In the genomic region with DNA sequence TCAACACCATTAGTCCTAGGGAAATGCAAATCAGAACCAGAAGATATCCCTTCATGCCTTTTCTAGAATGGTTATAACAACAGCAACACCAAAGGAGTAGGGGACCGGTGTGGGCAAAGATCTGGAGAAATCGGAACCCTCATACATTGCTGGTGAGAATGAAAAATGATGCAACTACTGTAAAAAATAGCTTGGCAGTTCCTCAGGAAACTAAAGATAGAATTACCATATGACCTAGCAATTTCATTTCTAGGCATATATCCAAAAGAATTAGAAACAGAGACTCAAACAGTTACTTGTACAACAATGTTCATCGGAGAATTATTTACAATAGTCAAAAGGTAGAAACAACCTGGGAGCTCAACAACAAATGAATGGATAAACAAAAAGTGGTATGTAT, we compare ENCODE assay signal across 33 cellular contexts. TPM values are rescaled to one million over a fixed set of nuclear protein-coding genes. Genes with fewer than 3 reads are reported as not detected.
A peak's percentile ranks its signal among the peaks of the same experiment; 100 is the strongest.
DNase-seq lines count a peak whose midpoint lies in the region; ATAC-seq and TF ChIP-seq lines count a peak whose summit lies in the region.
"Had no signal": no experiment of that assay in that cellular context is flagged by ENCODE, and none has a peak within 500 bp of the region (broad histone marks: within the 10 kb centered on the region; RNA-seq: fewer than 3 reads in every experiment).

No MANE protein-coding gene starts in this region.

- POLR2A ChIA-PET in A673 (lab: Charles Lee; ENCODE audit: low non-redundant PET): no interaction called here
- POLR2A ChIA-PET in activated CD8-positive, alpha-beta T cell treated with anti-CD3 and anti-CD28 coated beads, Interleukin-2, amount 10 ng/mL, durations not matched to agents 7 days and 5 days (lab: Charles Lee): no interaction called here

- no TSS peak for BruUV-seq in A673 (replicated peaks; lab: Mats Ljungman, UMichigan)

- DNase-seq in A673 (ENCODE audit: low spot score) (peak; percentile 33), Kasumi-1 (lab: John Stamatoyannopoulos, UW) (peak; percentile 56 to 68), NCI-H69 (lab: John Stamatoyannopoulos, UW) (peak; percentile 42), SIG-M5 treated with dmso at 0.1 percent for 504 hours (lab: John Stamatoyannopoulos, UW; ENCODE audit: unreplicated experiment) (peak; percentile 58), RPMI8226 (no peak), nephron progenitor cell (no peak), T1000 (lab: John Stamatoyannopoulos, UW) (no peak)
- DNase-seq in activated CD8-positive, alpha-beta T cell treated with anti-CD3 and anti-CD28 coated beads, Interleukin-2, amount 10 ng/mL, durations not matched to agents 7 days and 5 days: no peak
- DNase-seq: activated CD4-positive, alpha-beta T cell treated with anti-CD3 and anti-CD28 coated beads for 1 hour; activated CD8-positive, alpha-beta T cell treated with anti-CD3 and anti-CD28 coated beads for 36 hours; activated naive CD4-positive, alpha-beta T cell treated with anti-CD3 and anti-CD28 coated beads, Interleukin-2, amount 50 U/mL, for 16 hours; amygdala; CD4-positive, alpha-beta T cell; effector CD8-positive, alpha-beta T cell; left cardiac atrium; mucosa of descending colon; natural killer cell; NCI-H524 treated with DMSO at 0.1 percent for 48 hours; occipital lobe; right lobe of liver; spleen; stimulated activated CD8-positive, alpha-beta memory T cell treated with anti-CD3 and anti-CD28 coated beads, Interleukin-4, amount 100 ng/mL, for 48 hours; T-helper 17 cell; testis had no signal

- H3K9me3 Mint-ChIP-seq in activated CD8-positive, alpha-beta T cell treated with anti-CD3 and anti-CD28 coated beads, Interleukin-2, amount 10 ng/mL, durations not matched to agents 7 days and 5 days (ENCODE audit: insufficient read depth): peaks cover 6% of the 10 kb centered on the region
- H3K9me3 Mint-ChIP-seq in nephron progenitor cell: peaks cover 15% of the 10 kb centered on the region

- TF ChIP-seq CTCF in A673 (conservative IDR thresholded peaks at IDR 0.05; ENCODE audit: low read depth, low read length) (no peak), nephron progenitor cell (IDR thresholded peaks at IDR 0.05) (no peak)

- H3K27me3 Mint-ChIP-seq in activated CD8-positive, alpha-beta T cell treated with anti-CD3 and anti-CD28 coated beads, Interleukin-2, amount 10 ng/mL, durations not matched to agents 7 days and 5 days (ENCODE audit: low read depth): no peaks in the 10 kb centered on the region
- no peaks in the 10 kb centered on the region for H3K27me3 Mint-ChIP-seq in nephron progenitor cell (ENCODE audit: low read depth, poor library complexity)
- H3K27me3 Mint-ChIP-seq: activated CD8-positive, alpha-beta T cell treated with anti-CD3 and anti-CD28 coated beads for 36 hours; CD4-positive, alpha-beta T cell; stimulated activated naive CD8-positive, alpha-beta T cell treated with anti-CD3 and anti-CD28 coated beads, Interleukin-15, Interleukin-2, amounts not matched to agents 100 ng/mL and 50 ng/mL, for 24 hours; T-helper 17 cell had no signal

- H3K4me3 ChIP-seq in A673 (ENCODE audit: low read depth, low read length, poor library complexity, severe bottlenecking): no peak overlapping the region
- H3K4me3 ChIP-seq: coronary artery, GM12878, hepatocyte, K562, lung, mucosa of descending colon, prostate gland, right lobe of liver, spleen, testis had no signal

- ATAC-seq in activated CD8-positive, alpha-beta T cell treated with anti-CD3 and anti-CD28 coated beads, Interleukin-2, amount 10 ng/mL, durations not matched to agents 7 days and 5 days: no peak
- ATAC-seq: activated CD8-positive, alpha-beta T cell treated with anti-CD3 and anti-CD28 coated beads for 36 hours; GM12878; K562; left cardiac atrium; mucosa of descending colon; natural killer cell; right lobe of liver; T-helper 17 cell had no signal

- H3K4me3 Mint-ChIP-seq in activated CD8-positive, alpha-beta T cell treated with anti-CD3 and anti-CD28 coated beads, Interleukin-2, amount 10 ng/mL, durations not matched to agents 7 days and 5 days: no peak overlapping the region
- H3K4me3 Mint-ChIP-seq in nephron progenitor cell: no peak overlapping the region
- H3K4me3 Mint-ChIP-seq: activated CD8-positive, alpha-beta T cell treated with anti-CD3 and anti-CD28 coated beads for 36 hours; CD4-positive, alpha-beta T cell; natural killer cell; stimulated activated naive CD8-positive, alpha-beta T cell treated with anti-CD3 and anti-CD28 coated beads, Interleukin-15, Interleukin-2, amounts not matched to agents 100 ng/mL and 50 ng/mL, for 24 hours; T-helper 17 cell had no signal

- H3K27me3 ChIP-seq in A673 (replicated peaks; ENCODE audit: insufficient read depth, low read depth, low read length, poor library complexity): no peaks in the 10 kb centered on the region
- H3K27me3 ChIP-seq: hepatocyte, right lobe of liver, spleen, testis had no signal

- no peaks in the 10 kb centered on the region for H3K9me3 ChIP-seq in A673 (ENCODE audit: low read depth, low read length, poor library complexity, severe bottlenecking)
- H3K9me3 ChIP-seq: mucosa of descending colon, prostate gland, right lobe of liver, testis had no signal

- H3K36me3 Mint-ChIP-seq in activated CD8-positive, alpha-beta T cell treated with anti-CD3 and anti-CD28 coated beads, Interleukin-2, amount 10 ng/mL, durations not matched to agents 7 days and 5 days (ENCODE audit: low read depth): no peaks in the 10 kb centered on the region
- no peaks in the 10 kb centered on the region for H3K36me3 Mint-ChIP-seq in nephron progenitor cell (ENCODE audit: low read depth)
- H3K36me3 Mint-ChIP-seq: natural killer cell had no signal

- no peaks in the 10 kb centered on the region for H3K4me1 Mint-ChIP-seq in activated CD8-positive, alpha-beta T cell treated with anti-CD3 and anti-CD28 coated beads, Interleukin-2, amount 10 ng/mL, durations not matched to agents 7 days and 5 days (ENCODE audit: low read depth)
- peaks cover 4% of the 10 kb centered on the region for H3K4me1 Mint-ChIP-seq in nephron progenitor cell
- H3K4me1 Mint-ChIP-seq: natural killer cell, T-helper 17 cell had no signal

- no peaks in the 10 kb centered on the region for H3K36me3 ChIP-seq in A673 (ENCODE audit: insufficient read depth, low read length, poor library complexity, severe bottlenecking)
- H3K36me3 ChIP-seq: prostate gland, right lobe of liver, spleen had no signal

- peak overlapping the region; percentile 3 for H3K27ac ChIP-seq in A673 (ENCODE audit: low read depth, low read length, poor library complexity, severe bottlenecking)
- H3K27ac ChIP-seq: coronary artery, hepatocyte, prostate gland, right lobe of liver, spleen, testis had no signal

- CTCF ChIA-PET in A673 (lab: Charles Lee): no interaction called here
- CTCF ChIA-PET in activated CD8-positive, alpha-beta T cell treated with anti-CD3 and anti-CD28 coated beads, Interleukin-2, amount 10 ng/mL, durations not matched to agents 7 days and 5 days (lab: Charles Lee): no interaction called here

- peaks cover 19% of the 10 kb centered on the region for H3K4me1 ChIP-seq in A673 (ENCODE audit: insufficient read depth, low read length, poor library complexity, severe bottlenecking)
- H3K4me1 ChIP-seq: prostate gland, right lobe of liver, spleen, testis had no signal

- H3K27ac Mint-ChIP-seq in activated CD8-positive, alpha-beta T cell treated with anti-CD3 and anti-CD28 coated beads, Interleukin-2, amount 10 ng/mL, durations not matched to agents 7 days and 5 days: no peak overlapping the region
- H3K27ac Mint-ChIP-seq in nephron progenitor cell: no peak overlapping the region
- H3K27ac Mint-ChIP-seq: activated CD8-positive, alpha-beta T cell treated with anti-CD3 and anti-CD28 coated beads for 36 hours; CD4-positive, alpha-beta T cell; natural killer cell; stimulated activated naive CD8-positive, alpha-beta T cell treated with anti-CD3 and anti-CD28 coated beads, Interleukin-15, Interleukin-2, amounts not matched to agents 100 ng/mL and 50 ng/mL, for 24 hours; T-helper 17 cell had no signal

- intact Hi-C loops in A673 (cut with micrococcal nuclease; ENCODE audit: unreplicated experiment): loop anchor here (10.0 kb wide), 1 partner anchor 773 kb away; no protein-coding TSS in a partner anchor

RNA-seq across cellular contexts. Expression of gene CDH7, which starts 29.2 kb away (rescaled TPM):
- 2.1 and 2.3 TPM in 2 replicates for total RNA-seq in A673 (2021)
- not detected for total RNA-seq in activated CD8-positive, alpha-beta T cell treated with anti-CD3 and anti-CD28 coated beads, Interleukin-2, amount 10 ng/mL, durations not matched to agents 7 days and 5 days
- total RNA-seq: activated CD8-positive, alpha-beta T cell treated with anti-CD3 and anti-CD28 coated beads for 36 hours; bronchial epithelial cell; CD4-positive, alpha-beta T cell; GM12878; mucosa of descending colon; natural killer cell; right lobe of liver; T-helper 17 cell; ureter had no signal

Comparison
In these comparisons a context has a peak if more than half of its experiments do, and no peak if none do; other contexts are left out.
1. DNase-seq: peak in A673 (single experiment), Kasumi-1 (2 of 2), NCI-H69 (single experiment) and SIG-M5 treated with dmso at 0.1 percent for 504 hours (single experiment); none in RPMI8226 (single experiment), activated CD8-positive, alpha-beta T cell treated with anti-CD3 and anti-CD28 coated beads, Interleukin-2, amount 10 ng/mL, durations not matched to agents 7 days and 5 days (single experiment), nephron progenitor cell (single experiment) and T1000 (single experiment).